Comparison of ENCODE assay signal across 1 cellular context in genomic region chr6:7580537-7580926, GRCh38.
TF ChIP-seq lines count a peak whose summit lies in the region.

No MANE protein-coding gene starts in this region.

TF ChIP-seq in HepG2, 621 proteins besides CTCF, POLR2A, EP300 and RAD21 (continued from another document):
- 0 out of 2 replicates have a peak, but pooled peaks have one; percentile 22 for TF ChIP-seq ARID4A (CRISPR knock-in tag; IDR thresholded peaks at IDR 0.05; ENCODE audit: borderline replicate concordance)
- TF ChIP-seq YEATS2 (CRISPR knock-in tag; IDR thresholded peaks at IDR 0.05; ENCODE audit: borderline replicate concordance): no peak
- TF ChIP-seq ZNF234 (CRISPR knock-in tag; conservative IDR thresholded peaks at IDR 0.05): no peak
- no peak for TF ChIP-seq REST (IDR thresholded peaks at IDR 0.05; ENCODE audit: borderline replicate concordance in 1 of 2, low read depth in 1 of 2, low read length in 2 of 2)
- no peak for TF ChIP-seq ZNF337 (CRISPR knock-in tag; IDR thresholded peaks at IDR 0.05; ENCODE audit: borderline replicate concordance, low read depth)
- TF ChIP-seq ZNF230 (CRISPR knock-in tag; IDR thresholded peaks at IDR 0.05): no peak
